ENCODE assay signal across 12 cellular contexts in genomic region chr9:8365029-8365428, GRCh38.
A peak's percentile ranks its signal among the peaks of the same experiment; 100 is the strongest.
DNase-seq lines count a peak whose midpoint lies in the region; ATAC-seq, FAIRE-seq and TF ChIP-seq lines count a peak whose summit lies in the region.
"Had no signal": no experiment of that assay in that cellular context is flagged by ENCODE, and none has a peak within 500 bp of the region (broad histone marks: within the 10 kb centered on the region; RNA-seq: fewer than 3 reads in every experiment).

No MANE protein-coding gene starts in this region.

- H3K36me3 ChIP-seq in astrocyte (ENCODE audit: insufficient read depth, low read length) (no peaks in the 10 kb centered on the region), lower lobe of right lung (no peaks in the 10 kb centered on the region)
- H3K36me3 ChIP-seq: thyroid gland had no signal

- ATAC-seq in HG03139 (IDR thresholded peaks at IDR 0.05; ENCODE audit: unreplicated experiment) (peak; percentile 42), lower lobe of right lung (no peak), GM21529 (IDR thresholded peaks at IDR 0.05; ENCODE audit: unreplicated experiment) (no peak)

- no peaks in the 10 kb centered on the region for H4K20me1 ChIP-seq in astrocyte (ENCODE audit: insufficient read depth, low read length)

- FAIRE-seq in astrocyte (lab: Jason Lieb, UNC), result no peak
- FAIRE-seq: endometrium had no signal

- no peaks in the 10 kb centered on the region for H3K36me3 Mint-ChIP-seq in astrocyte (ENCODE audit: low read depth, unreplicated experiment)
- no peaks in the 10 kb centered on the region for H3K36me3 Mint-ChIP-seq in mesothelial cell of epicardium

- H3K27ac Mint-ChIP-seq in astrocyte (ENCODE audit: unreplicated experiment) (peak overlapping the region; percentile 97), mesothelial cell of epicardium (peak overlapping the region; percentile 32)

- H3K9me3 Mint-ChIP-seq in astrocyte (ENCODE audit: unreplicated experiment) (no peaks in the 10 kb centered on the region), mesothelial cell of epicardium (no peaks in the 10 kb centered on the region)

- H3K9me3 ChIP-seq in astrocyte (ENCODE audit: insufficient read depth, low read depth, low read length), result no peaks in the 10 kb centered on the region
- no peaks in the 10 kb centered on the region for H3K9me3 ChIP-seq in lower lobe of right lung
- H3K9me3 ChIP-seq: thyroid gland had no signal

- H3K27me3 Mint-ChIP-seq in astrocyte (ENCODE audit: low read depth, unreplicated experiment) (no peaks in the 10 kb centered on the region), mesothelial cell of epicardium (ENCODE audit: low read depth) (no peaks in the 10 kb centered on the region)

- H3K27me3 ChIP-seq in astrocyte (ENCODE audit: insufficient read depth, low read length) (no peaks in the 10 kb centered on the region), lower lobe of right lung (ENCODE audit: low read depth) (no peaks in the 10 kb centered on the region)
- H3K27me3 ChIP-seq: thyroid gland had no signal

- H3K4me1 Mint-ChIP-seq in astrocyte (ENCODE audit: low read depth, unreplicated experiment) (peaks cover 39% of the 10 kb centered on the region), mesothelial cell of epicardium (peaks cover 19% of the 10 kb centered on the region)

- H3K4me3 ChIP-seq in GM08714 (ENCODE audit: low read length) (peak overlapping the region; percentile 48; the same call in 1 of the 2 replicates), astrocyte (ENCODE audit: insufficient read depth, low read depth, low read length) (no peak overlapping the region), lower lobe of right lung (no peak overlapping the region)
- H3K4me3 ChIP-seq: thyroid gland had no signal

- H3K9ac ChIP-seq in astrocyte (ENCODE audit: low read length), result peak overlapping the region; percentile 44

- no peak overlapping the region for H2AFZ ChIP-seq in astrocyte (ENCODE audit: low read depth, low read length)

- DNase-seq in astrocyte (ENCODE audit: low read depth) (peak; percentile 83), mesothelial cell of epicardium (ENCODE audit: low spot score in 2 of 2, unreplicated experiment in 2 of 2) (no peak), lower lobe of right lung (no peak), NCI-H1417 (lab: John Stamatoyannopoulos, UW) (no peak)
- DNase-seq in activated CD4-positive, alpha-beta T cell treated with anti-CD3 and anti-CD28 coated beads for 1 hour, result no peak
- DNase-seq: DMS153, thyroid gland had no signal

- H3K27ac ChIP-seq in astrocyte (ENCODE audit: low read depth, low read length), result peak overlapping the region; percentile 88
- H3K27ac ChIP-seq in lower lobe of right lung, result no peak overlapping the region
- H3K27ac ChIP-seq: HL-60, thyroid gland had no signal

- intact Hi-C loops in lower lobe of right lung (cut with DNase I), result no loop called here

- H3K4me3 Mint-ChIP-seq in astrocyte (ENCODE audit: unreplicated experiment), result no peak overlapping the region
- no peak overlapping the region for H3K4me3 Mint-ChIP-seq in mesothelial cell of epicardium

- TF ChIP-seq CTCF in astrocyte (IDR thresholded peaks at IDR 0.05; ENCODE audit: insufficient read depth, low read depth, low read length) (no peak), mesothelial cell of epicardium (IDR thresholded peaks at IDR 0.05; ENCODE audit: unreplicated experiment) (no peak), lower lobe of right lung (IDR thresholded peaks at IDR 0.05) (no peak)

- no peaks in the 10 kb centered on the region for H3K79me2 ChIP-seq in astrocyte (ENCODE audit: insufficient read depth, low read length)

- H3K4me1 ChIP-seq in astrocyte (ENCODE audit: insufficient read depth, low read length), result peaks cover 25% of the 10 kb centered on the region
- H3K4me1 ChIP-seq in lower lobe of right lung, result no peaks in the 10 kb centered on the region
- H3K4me1 ChIP-seq: thyroid gland had no signal

- H3K4me2 ChIP-seq in astrocyte (ENCODE audit: low read length), result peak overlapping the region; percentile 80
